ENCODE assay signal across 27 cellular contexts in the genomic region with DNA sequence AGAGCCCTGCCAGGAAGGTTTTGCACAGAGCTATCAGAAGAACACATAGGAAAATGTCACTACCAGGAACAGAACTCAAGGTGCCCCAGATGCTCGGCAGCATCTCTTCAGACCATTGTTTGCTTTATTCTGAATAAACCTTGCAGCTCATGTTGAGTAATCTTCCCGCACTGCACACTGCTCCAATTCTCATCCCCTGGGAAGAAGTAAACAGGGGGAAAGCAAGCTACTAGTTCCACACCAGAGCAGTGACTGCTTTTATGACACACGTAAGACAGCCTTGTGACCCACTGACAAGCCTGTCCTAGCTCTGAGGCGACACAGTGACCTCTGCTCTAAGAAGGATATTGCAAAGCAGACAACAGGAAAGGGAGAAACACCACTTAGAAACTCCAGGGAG.
"Had no signal": no experiment of that assay in that cellular context is flagged by ENCODE, and none has a peak within 500 bp of the region (broad histone marks: within the 10 kb centered on the region; RNA-seq: fewer than 3 reads in every experiment).

No MANE protein-coding gene starts in this region.

- ATAC-seq: activated CD8-positive, alpha-beta memory T cell treated with anti-CD3 and anti-CD28 coated beads, Interleukin-2, amount 10 ng/mL, durations not matched to agents 7 days and 5 days; activated CD8-positive, alpha-beta T cell treated with anti-CD3 and anti-CD28 coated beads, Interleukin-2, amount 10 ng/mL, durations not matched to agents 7 days and 5 days; left ventricle myocardium superior; naive thymus-derived CD4-positive, alpha-beta T cell; sciatic nerve; stimulated activated memory B cell treated with anti-CD40 and anti-IgM and Interleukin-4, amounts not matched to agents 10 μg/mL and 1 μg/mL and 100 μg/mL, for 72 hours; stimulated activated naive CD8-positive, alpha-beta T cell treated with anti-CD3 and anti-CD28 coated beads, Interleukin-15, amount 100 ng/mL, for 72 hours; upper lobe of right lung had no signal

- H3K27me3 ChIP-seq: breast epithelium, thyroid gland, upper lobe of right lung had no signal

- FAIRE-seq: colon, frontal cortex, small intestine had no signal

- H3K27me3 Mint-ChIP-seq: activated B cell treated with CpG ODN at 0.5 μM for 24 hours; activated naive CD4-positive, alpha-beta T cell treated with anti-CD3 and anti-CD28 coated beads, Interleukin-2, amount 50 U/mL, for 24 hours; naive thymus-derived CD4-positive, alpha-beta T cell; stimulated activated memory B cell treated with anti-CD40 and anti-IgM and Interleukin-4, amounts not matched to agents 10 μg/mL and 1 μg/mL and 100 μg/mL, for 72 hours; stimulated activated naive CD8-positive, alpha-beta T cell treated with anti-CD3 and anti-CD28 coated beads, Interleukin-15, amount 100 ng/mL, for 72 hours had no signal

- H3K36me3 Mint-ChIP-seq: activated CD8-positive, alpha-beta memory T cell treated with anti-CD3 and anti-CD28 coated beads, Interleukin-2, amount 10 ng/mL, durations not matched to agents 7 days and 5 days; activated naive CD4-positive, alpha-beta T cell treated with anti-CD3 and anti-CD28 coated beads, Interleukin-2, amount 50 U/mL, for 24 hours; stimulated activated memory B cell treated with anti-CD40 and anti-IgM and Interleukin-4, amounts not matched to agents 10 μg/mL and 1 μg/mL and 100 μg/mL, for 72 hours had no signal

- H3K27ac Mint-ChIP-seq: activated B cell treated with CpG ODN at 0.5 μM for 24 hours; activated CD8-positive, alpha-beta memory T cell treated with anti-CD3 and anti-CD28 coated beads, Interleukin-2, amount 10 ng/mL, durations not matched to agents 7 days and 5 days; activated CD8-positive, alpha-beta T cell treated with anti-CD3 and anti-CD28 coated beads, Interleukin-2, amount 10 ng/mL, durations not matched to agents 7 days and 5 days; activated naive CD4-positive, alpha-beta T cell treated with anti-CD3 and anti-CD28 coated beads, Interleukin-2, amount 50 U/mL, for 24 hours; activated T-helper 2 cell treated with anti-CD3 and anti-CD28 coated beads, Interferon-gamma antibody, Interleukin-2, Interleukin-4, amounts not matched to agents 10 μg/mL and 5 μg/mL and 100 μg/mL, durations not matched to agents 14 hours and 24 hours and 36 hours; naive thymus-derived CD4-positive, alpha-beta T cell; stimulated activated memory B cell treated with anti-CD40 and anti-IgM and Interleukin-4, amounts not matched to agents 10 μg/mL and 1 μg/mL and 100 μg/mL, for 72 hours had no signal

- H3K27ac ChIP-seq: breast epithelium, epithelial cell of prostate, thyroid gland, upper lobe of right lung had no signal

- H3K4me1 ChIP-seq: breast epithelium had no signal

- H3K4me3 Mint-ChIP-seq: activated B cell treated with CpG ODN at 0.5 μM for 24 hours; activated CD8-positive, alpha-beta memory T cell treated with anti-CD3 and anti-CD28 coated beads, Interleukin-2, amount 10 ng/mL, durations not matched to agents 7 days and 5 days; activated CD8-positive, alpha-beta T cell treated with anti-CD3 and anti-CD28 coated beads, Interleukin-2, amount 10 ng/mL, durations not matched to agents 7 days and 5 days; activated naive CD4-positive, alpha-beta T cell treated with anti-CD3 and anti-CD28 coated beads, Interleukin-2, amount 50 U/mL, for 24 hours; central memory CD8-positive, alpha-beta T cell; naive thymus-derived CD4-positive, alpha-beta T cell; stimulated activated memory B cell treated with anti-CD40 and anti-IgM and Interleukin-4, amounts not matched to agents 10 μg/mL and 1 μg/mL and 100 μg/mL, for 72 hours; stimulated activated naive CD8-positive, alpha-beta T cell treated with anti-CD3 and anti-CD28 coated beads, Interleukin-15, amount 100 ng/mL, for 72 hours had no signal

- H3K4me1 Mint-ChIP-seq: activated CD8-positive, alpha-beta memory T cell treated with anti-CD3 and anti-CD28 coated beads, Interleukin-2, amount 10 ng/mL, durations not matched to agents 7 days and 5 days; central memory CD8-positive, alpha-beta T cell; stimulated activated naive CD8-positive, alpha-beta T cell treated with anti-CD3 and anti-CD28 coated beads, Interleukin-15, amount 100 ng/mL, for 72 hours had no signal

- H3K9me3 Mint-ChIP-seq: activated B cell treated with CpG ODN at 0.5 μM for 24 hours; activated naive CD4-positive, alpha-beta T cell treated with anti-CD3 and anti-CD28 coated beads, Interleukin-2, amount 50 U/mL, for 24 hours; activated T-helper 2 cell treated with anti-CD3 and anti-CD28 coated beads, Interferon-gamma antibody, Interleukin-2, Interleukin-4, amounts not matched to agents 10 μg/mL and 5 μg/mL and 100 μg/mL, durations not matched to agents 14 hours and 24 hours and 36 hours; central memory CD8-positive, alpha-beta T cell; naive thymus-derived CD4-positive, alpha-beta T cell; stimulated activated memory B cell treated with anti-CD40 and anti-IgM and Interleukin-4, amounts not matched to agents 10 μg/mL and 1 μg/mL and 100 μg/mL, for 72 hours; stimulated activated naive CD8-positive, alpha-beta T cell treated with anti-CD3 and anti-CD28 coated beads, Interleukin-15, amount 100 ng/mL, for 72 hours had no signal

- H3K36me3 ChIP-seq: breast epithelium had no signal

- DNase-seq: activated B cell treated with CpG ODN at 0.5 μM for 24 hours; activated CD8-positive, alpha-beta memory T cell treated with anti-CD3 and anti-CD28 coated beads, Interleukin-2, amount 10 ng/mL, durations not matched to agents 7 days and 5 days; activated CD8-positive, alpha-beta T cell treated with anti-CD3 and anti-CD28 coated beads, Interleukin-2, amount 10 ng/mL, durations not matched to agents 7 days and 5 days; activated T-cell treated with anti-CD3 and anti-CD28 coated beads, Interleukin-2, amount 50 U/mL, for 48 hours; dermis blood vessel endothelial cell; effector CD4-positive, alpha-beta T cell; glutamatergic neuron; islet precursor cell; left ventricle myocardium superior; mammary epithelial cell; naive thymus-derived CD4-positive, alpha-beta T cell; small intestine; stimulated activated CD4-positive, alpha-beta T cell treated with anti-CD3 and anti-CD28 coated beads, Interleukin-4, amount 100 ng/mL, for 4 hours; stimulated activated CD8-positive, alpha-beta memory T cell treated with anti-CD3 and anti-CD28 coated beads, Interleukin-4, amount 100 ng/mL, for 48 hours; stimulated activated naive CD8-positive, alpha-beta T cell treated with anti-CD3 and anti-CD28 coated beads, Interleukin-15, amount 100 ng/mL, for 72 hours; T-helper 2 cell; thyroid gland; upper lobe of right lung had no signal

- H3K9me3 ChIP-seq: breast epithelium, thyroid gland, upper lobe of right lung had no signal

- H3K4me3 ChIP-seq: breast epithelium, thyroid gland, upper lobe of right lung had no signal
